In genomic region chr11:44065851-44066731, GRCh38 we compare ENCODE assay signal across 1 cellular context.
TF ChIP-seq lines count a peak whose summit lies in the region.

TSS of gene ACCS (plus strand) at chr11:44066270. CDS start at chr11:44067628, 1,358 bp downstream.

TF ChIP-seq in K562, 482 proteins besides CTCF, POLR2A, EP300 and RAD21 (continued from another document):
- TF ChIP-seq ZBTB40 (IDR thresholded peaks at IDR 0.05) (no peak; the same call in 1 of the 2 replicates), ZBTB40 (CRISPR knock-in tag; IDR thresholded peaks at IDR 0.05) (peak; percentile 2; the same call in 1 of the 2 replicates), CTCFL (IDR thresholded peaks at IDR 0.05; ENCODE audit: borderline replicate concordance, insufficient read depth, low read depth, low read length, poor library complexity, severe bottlenecking) (peak; percentile 94), ATF2 (CRISPR knock-in tag; IDR thresholded peaks at IDR 0.05) (no peak), ZNF512 (tag; IDR thresholded peaks at IDR 0.05) (no peak), IRF1 (CRISPR knock-in tag; IDR thresholded peaks at IDR 0.05; ENCODE audit: borderline replicate concordance) (no peak), ZNF280B (CRISPR knock-in tag; IDR thresholded peaks at IDR 0.05) (no peak), ZNF347 (CRISPR knock-in tag; IDR thresholded peaks at IDR 0.05; ENCODE audit: low read depth) (no peak), MLLT1 (IDR thresholded peaks at IDR 0.05) (no peak; a peak in 1 of 4 replicates), ZNF134 (CRISPR knock-in tag; conservative IDR thresholded peaks at IDR 0.05) (no peak), ZNF431 (CRISPR knock-in tag; IDR thresholded peaks at IDR 0.05) (0 out of 2 replicates have a peak, but pooled peaks have one; percentile 72)
